Comparison of ENCODE assay signal across 1 cellular context in genomic region chr6:89368107-89368506, GRCh38.
TF ChIP-seq lines count a peak whose summit lies in the region.

No MANE protein-coding gene starts in this region.

TF ChIP-seq in HEK293, 187 proteins besides CTCF, POLR2A, EP300 and RAD21 (continued from another document):
- TF ChIP-seq PRDM2 (tag by site-specific recombination; IDR thresholded peaks at IDR 0.05; ENCODE audit: borderline replicate concordance) (no peak), ZNF513 (tag by site-specific recombination; IDR thresholded peaks at IDR 0.05) (no peak), MEIS1 (CRISPR knock-in tag; IDR thresholded peaks at IDR 0.05; ENCODE audit: borderline replicate concordance) (no peak), SP2 (tag by site-specific recombination; IDR thresholded peaks at IDR 0.05) (no peak), YY1 (tag by site-specific recombination; IDR thresholded peaks at IDR 0.05) (no peak), ZNF341 (tag by site-specific recombination; IDR thresholded peaks at IDR 0.05; ENCODE audit: low read depth) (no peak), ZNF362 (tag by site-specific recombination; IDR thresholded peaks at IDR 0.05) (no peak), KLF7 (tag by site-specific recombination; IDR thresholded peaks at IDR 0.05; ENCODE audit: borderline replicate concordance) (no peak), ZNF654 (tag by site-specific recombination; IDR thresholded peaks at IDR 0.05; ENCODE audit: low read depth) (peak; percentile 81), ZNF677 (tag by site-specific recombination; IDR thresholded peaks at IDR 0.05) (no peak), ZNF707 (tag by site-specific recombination; IDR thresholded peaks at IDR 0.05) (no peak), ZNF561 (tag by site-specific recombination; IDR thresholded peaks at IDR 0.05; ENCODE audit: borderline replicate concordance) (0 out of 2 replicates have a peak, but pooled peaks have one; percentile 22), ZNF391 (tag by site-specific recombination; IDR thresholded peaks at IDR 0.05; ENCODE audit: borderline replicate concordance, low read depth) (no peak), ZNF335 (tag by site-specific recombination; conservative IDR thresholded peaks at IDR 0.05) (0 out of 2 replicates have a peak, but pooled peaks have one; percentile 23), ZNF23 (tag by site-specific recombination; IDR thresholded peaks at IDR 0.05; ENCODE audit: borderline replicate concordance) (no peak), ZNF449 (tag by site-specific recombination; IDR thresholded peaks at IDR 0.05) (no peak), ZNF530 (tag by site-specific recombination; IDR thresholded peaks at IDR 0.05; ENCODE audit: low read depth) (no peak), ZNF560 (tag by site-specific recombination; IDR thresholded peaks at IDR 0.05; ENCODE audit: borderline replicate concordance) (no peak), ZNF645 (tag by site-specific recombination; IDR thresholded peaks at IDR 0.05) (no peak), ZNF26 (tag by site-specific recombination; IDR thresholded peaks at IDR 0.05) (no peak), ATF2 (tag by site-specific recombination; IDR thresholded peaks at IDR 0.05; ENCODE audit: low read depth) (no peak)
